In the genomic region with DNA sequence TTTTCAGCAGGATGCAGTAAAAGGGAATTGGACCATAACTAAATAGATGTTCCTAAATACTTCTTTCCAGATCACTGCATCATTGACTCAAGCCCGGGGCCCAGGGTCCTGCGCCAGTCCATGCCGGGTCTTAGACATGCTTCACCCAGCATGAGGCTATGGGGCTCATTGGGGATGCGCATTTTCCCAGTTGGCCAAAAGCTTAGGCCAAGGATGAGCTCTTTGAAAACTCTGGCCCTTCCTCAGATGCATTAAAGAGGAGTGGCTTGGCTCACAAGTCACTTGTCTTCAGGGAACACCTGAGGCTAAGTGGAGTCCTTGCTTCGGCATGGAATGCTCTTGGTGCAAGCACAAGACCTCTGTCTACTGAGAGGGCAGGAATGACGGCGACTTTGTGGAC, we compare ENCODE assay signal across 23 cellular contexts.
"Had no signal": no experiment of that assay in that cellular context is flagged by ENCODE, and none has a peak within 500 bp of the region (broad histone marks: within the 10 kb centered on the region; RNA-seq: fewer than 3 reads in every experiment).

No MANE protein-coding gene starts in this region.

- H3K27ac ChIP-seq: cardiac muscle cell, epithelial cell of prostate, spleen, thoracic aorta, upper lobe of left lung had no signal

- ATAC-seq: activated CD8-positive, alpha-beta T cell treated with anti-CD3 and anti-CD28 coated beads, Interleukin-2, amount 10 ng/mL, durations not matched to agents 7 days and 5 days; natural killer cell; stimulated activated memory B cell treated with anti-CD40 and anti-IgM and Interleukin-4, amounts not matched to agents 10 μg/mL and 1 μg/mL and 100 μg/mL, for 72 hours; T-cell had no signal

- H3K36me3 ChIP-seq: cardiac muscle cell, spleen, thoracic aorta, upper lobe of left lung had no signal

- H3K4me3 ChIP-seq: cardiac muscle cell, spleen, thoracic aorta, upper lobe of left lung had no signal

- H3K4me1 Mint-ChIP-seq: activated naive CD8-positive, alpha-beta T cell treated with anti-CD3 and anti-CD28 coated beads, Interleukin-2, amount 10 ng/mL, durations not matched to agents 7 days and 5 days; natural killer cell; stimulated activated memory B cell treated with anti-CD40 and anti-IgM and Interleukin-4, amounts not matched to agents 10 μg/mL and 1 μg/mL and 100 μg/mL, for 72 hours; T-cell had no signal

- H3K36me3 Mint-ChIP-seq: activated naive CD8-positive, alpha-beta T cell treated with anti-CD3 and anti-CD28 coated beads, Interleukin-2, amount 10 ng/mL, durations not matched to agents 7 days and 5 days; natural killer cell; stimulated activated memory B cell treated with anti-CD40 and anti-IgM and Interleukin-4, amounts not matched to agents 10 μg/mL and 1 μg/mL and 100 μg/mL, for 72 hours; T-cell had no signal

- DNase-seq: activated CD4-positive, alpha-beta T cell treated with anti-CD3 and anti-CD28 coated beads for 48 hours; activated CD4-positive, CD25-positive, alpha-beta regulatory T cell; activated CD8-positive, alpha-beta T cell treated with anti-CD3 and anti-CD28 coated beads, Interleukin-2, amount 10 ng/mL, durations not matched to agents 7 days and 5 days; activated naive CD4-positive, alpha-beta T cell treated with Interleukin-2 at 50 U/mL for 16 hours; activated naive CD8-positive, alpha-beta T cell treated with anti-CD3 and anti-CD28 coated beads, Interleukin-2, amount 10 ng/mL, durations not matched to agents 7 days and 5 days; activated T-cell treated with anti-CD3 and anti-CD28 coated beads, Interleukin-2, amount 50 U/mL, for 24 hours; amygdala; foreskin fibroblast; glutamatergic neuron; hippocampal formation; natural killer cell; nucleus accumbens; posterior cingulate gyrus; spleen; stimulated activated CD4-positive, alpha-beta T cell treated with anti-CD3 and anti-CD28 coated beads, Interleukin-4, amount 100 ng/mL, for 4 hours; T-cell; T-helper 9 cell; upper lobe of left lung had no signal

- H3K27me3 ChIP-seq: cardiac muscle cell, upper lobe of left lung had no signal

- H3K27me3 Mint-ChIP-seq: activated naive CD8-positive, alpha-beta T cell treated with anti-CD3 and anti-CD28 coated beads, Interleukin-2, amount 10 ng/mL, durations not matched to agents 7 days and 5 days; stimulated activated memory B cell treated with anti-CD40 and anti-IgM and Interleukin-4, amounts not matched to agents 10 μg/mL and 1 μg/mL and 100 μg/mL, for 72 hours had no signal

- H3K9me3 Mint-ChIP-seq: activated naive CD8-positive, alpha-beta T cell treated with anti-CD3 and anti-CD28 coated beads, Interleukin-2, amount 10 ng/mL, durations not matched to agents 7 days and 5 days; activated T-cell treated with anti-CD3 and anti-CD28 coated beads, Interleukin-2, amount 50 U/mL, for 24 hours; activated T-helper 2 cell treated with anti-CD3 and anti-CD28 coated beads, Interferon-gamma antibody, Interleukin-2, Interleukin-4, amounts not matched to agents 10 μg/mL and 5 μg/mL and 100 μg/mL, durations not matched to agents 14 hours and 24 hours and 36 hours; natural killer cell; stimulated activated memory B cell treated with anti-CD40 and anti-IgM and Interleukin-4, amounts not matched to agents 10 μg/mL and 1 μg/mL and 100 μg/mL, for 72 hours; T-cell had no signal

- H3K4me1 ChIP-seq: spleen, upper lobe of left lung had no signal

- H3K9me3 ChIP-seq: thoracic aorta, upper lobe of left lung had no signal

- H3K27ac Mint-ChIP-seq: activated CD8-positive, alpha-beta T cell treated with anti-CD3 and anti-CD28 coated beads, Interleukin-2, amount 10 ng/mL, durations not matched to agents 7 days and 5 days; activated naive CD8-positive, alpha-beta T cell treated with anti-CD3 and anti-CD28 coated beads, Interleukin-2, amount 10 ng/mL, durations not matched to agents 7 days and 5 days; activated T-cell treated with anti-CD3 and anti-CD28 coated beads, Interleukin-2, amount 50 U/mL, for 24 hours; activated T-helper 2 cell treated with anti-CD3 and anti-CD28 coated beads, Interferon-gamma antibody, Interleukin-2, Interleukin-4, amounts not matched to agents 10 μg/mL and 5 μg/mL and 100 μg/mL, durations not matched to agents 14 hours and 24 hours and 36 hours; natural killer cell; stimulated activated memory B cell treated with anti-CD40 and anti-IgM and Interleukin-4, amounts not matched to agents 10 μg/mL and 1 μg/mL and 100 μg/mL, for 72 hours; T-cell had no signal

- H3K4me3 Mint-ChIP-seq: activated CD8-positive, alpha-beta T cell treated with anti-CD3 and anti-CD28 coated beads, Interleukin-2, amount 10 ng/mL, durations not matched to agents 7 days and 5 days; activated naive CD8-positive, alpha-beta T cell treated with anti-CD3 and anti-CD28 coated beads, Interleukin-2, amount 10 ng/mL, durations not matched to agents 7 days and 5 days; activated T-cell treated with anti-CD3 and anti-CD28 coated beads, Interleukin-2, amount 50 U/mL, for 24 hours; natural killer cell; stimulated activated memory B cell treated with anti-CD40 and anti-IgM and Interleukin-4, amounts not matched to agents 10 μg/mL and 1 μg/mL and 100 μg/mL, for 72 hours; T-cell had no signal
